1 cellular context compared by ENCODE assay signal in the genomic region with DNA sequence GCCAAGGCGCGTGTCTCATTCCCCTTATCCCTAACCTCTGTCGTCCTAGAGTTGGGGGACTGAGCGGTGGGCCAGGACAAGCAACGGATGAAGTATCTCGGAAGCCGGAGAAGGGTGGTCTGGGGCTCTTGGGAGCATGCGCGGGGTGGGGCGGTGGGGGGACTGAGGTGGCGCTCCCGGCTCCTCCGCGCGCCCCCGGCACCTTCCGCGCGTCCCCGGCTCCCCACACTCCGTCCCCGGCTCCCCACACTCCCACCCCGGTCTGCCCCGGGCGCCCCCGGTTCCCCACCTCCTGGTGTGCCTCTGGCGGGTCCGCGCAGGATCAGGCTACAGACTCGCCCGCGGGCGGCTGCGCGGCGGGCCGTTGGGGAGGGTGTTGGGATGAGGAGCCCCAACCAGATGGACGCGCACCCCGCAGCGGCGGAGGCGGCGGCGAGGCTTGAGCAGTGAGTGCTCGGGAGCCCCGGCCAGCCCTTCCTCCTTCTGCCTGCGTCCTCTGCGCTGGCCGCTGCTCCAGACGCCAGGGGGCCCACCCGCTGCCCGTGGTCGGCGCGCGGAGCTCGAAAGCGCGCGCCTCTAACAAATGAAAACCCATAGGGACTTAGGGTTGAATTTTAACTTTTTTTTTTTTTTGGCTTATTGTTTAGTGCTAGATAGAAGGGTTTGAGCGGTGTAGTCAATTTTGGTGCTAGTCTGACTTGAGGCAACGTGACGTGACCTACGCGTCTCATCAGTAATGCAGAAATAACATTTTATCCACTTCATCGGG.
A peak's percentile ranks its signal among the peaks of the same experiment; 100 is the strongest.
TF ChIP-seq lines count a peak whose summit lies in the region.

No MANE protein-coding gene starts in this region.

TF ChIP-seq in HepG2, 621 proteins besides CTCF, POLR2A, EP300 and RAD21 (continued from another document):
- TF ChIP-seq, protein P1, sequence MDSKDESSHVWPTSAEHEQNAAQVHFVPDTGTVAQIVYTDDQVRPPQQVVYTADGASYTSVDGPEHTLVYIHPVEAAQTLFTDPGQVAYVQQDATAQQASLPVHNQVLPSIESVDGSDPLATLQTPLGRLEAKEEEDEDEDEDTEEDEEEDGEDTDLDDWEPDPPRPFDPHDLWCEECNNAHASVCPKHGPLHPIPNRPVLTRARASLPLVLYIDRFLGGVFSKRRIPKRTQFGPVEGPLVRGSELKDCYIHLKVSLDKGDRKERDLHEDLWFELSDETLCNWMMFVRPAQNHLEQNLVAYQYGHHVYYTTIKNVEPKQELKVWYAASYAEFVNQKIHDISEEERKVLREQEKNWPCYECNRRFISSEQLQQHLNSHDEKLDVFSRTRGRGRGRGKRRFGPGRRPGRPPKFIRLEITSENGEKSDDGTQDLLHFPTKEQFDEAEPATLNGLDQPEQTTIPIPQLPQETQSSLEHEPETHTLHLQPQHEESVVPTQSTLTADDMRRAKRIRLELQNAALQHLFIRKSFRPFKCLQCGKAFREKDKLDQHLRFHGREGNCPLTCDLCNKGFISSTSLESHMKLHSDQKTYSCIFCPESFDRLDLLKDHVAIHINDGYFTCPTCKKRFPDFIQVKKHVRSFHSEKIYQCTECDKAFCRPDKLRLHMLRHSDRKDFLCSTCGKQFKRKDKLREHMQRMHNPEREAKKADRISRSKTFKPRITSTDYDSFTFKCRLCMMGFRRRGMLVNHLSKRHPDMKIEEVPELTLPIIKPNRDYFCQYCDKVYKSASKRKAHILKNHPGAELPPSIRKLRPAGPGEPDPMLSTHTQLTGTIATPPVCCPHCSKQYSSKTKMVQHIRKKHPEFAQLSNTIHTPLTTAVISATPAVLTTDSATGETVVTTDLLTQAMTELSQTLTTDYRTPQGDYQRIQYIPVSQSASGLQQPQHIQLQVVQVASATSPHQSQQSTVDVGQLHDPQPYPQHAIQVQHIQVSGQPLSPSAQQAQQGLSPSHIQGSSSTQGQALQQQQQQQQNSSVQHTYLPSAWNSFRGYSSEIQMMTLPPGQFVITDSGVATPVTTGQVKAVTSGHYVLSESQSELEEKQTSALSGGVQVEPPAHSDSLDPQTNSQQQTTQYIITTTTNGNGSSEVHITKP (CRISPR knock-in tag; IDR thresholded peaks at IDR 0.05; ENCODE audit: low read depth): no peak
- TF ChIP-seq CCDC6 (CRISPR knock-in tag; IDR thresholded peaks at IDR 0.05) (no peak), ZNF530 (CRISPR knock-in tag; IDR thresholded peaks at IDR 0.05; ENCODE audit: low read depth) (no peak), MTA3 (CRISPR knock-in tag; IDR thresholded peaks at IDR 0.05) (no peak), SKI (IDR thresholded peaks at IDR 0.05; ENCODE audit: partially characterized antibody) (no peak), ZNF558 (CRISPR knock-in tag; IDR thresholded peaks at IDR 0.05; ENCODE audit: borderline replicate concordance) (no peak), ZNF225 (CRISPR knock-in tag; IDR thresholded peaks at IDR 0.05) (peak; percentile 80; the same call in 1 of the 2 replicates), ZNF547 (CRISPR knock-in tag; IDR thresholded peaks at IDR 0.05) (no peak), MBNL3 (CRISPR knock-in tag; conservative IDR thresholded peaks at IDR 0.05) (no peak), NCOR1 (IDR thresholded peaks at IDR 0.05; ENCODE audit: borderline replicate concordance, low read length) (no peak), TAF15 (IDR thresholded peaks at IDR 0.05; ENCODE audit: low read depth, low read length, poor library complexity, severe bottlenecking) (no peak), KLF16 (CRISPR knock-in tag; IDR thresholded peaks at IDR 0.05) (peak in 1 of 2 experiments; percentile 61; a peak in 1 of 4 replicates)
- TF ChIP-seq, protein P2, sequence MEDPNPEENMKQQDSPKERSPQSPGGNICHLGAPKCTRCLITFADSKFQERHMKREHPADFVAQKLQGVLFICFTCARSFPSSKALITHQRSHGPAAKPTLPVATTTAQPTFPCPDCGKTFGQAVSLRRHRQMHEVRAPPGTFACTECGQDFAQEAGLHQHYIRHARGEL (CRISPR knock-in tag; IDR thresholded peaks at IDR 0.05): no peak
